ENCODE assay signal across 8 cellular contexts in the genomic region with DNA sequence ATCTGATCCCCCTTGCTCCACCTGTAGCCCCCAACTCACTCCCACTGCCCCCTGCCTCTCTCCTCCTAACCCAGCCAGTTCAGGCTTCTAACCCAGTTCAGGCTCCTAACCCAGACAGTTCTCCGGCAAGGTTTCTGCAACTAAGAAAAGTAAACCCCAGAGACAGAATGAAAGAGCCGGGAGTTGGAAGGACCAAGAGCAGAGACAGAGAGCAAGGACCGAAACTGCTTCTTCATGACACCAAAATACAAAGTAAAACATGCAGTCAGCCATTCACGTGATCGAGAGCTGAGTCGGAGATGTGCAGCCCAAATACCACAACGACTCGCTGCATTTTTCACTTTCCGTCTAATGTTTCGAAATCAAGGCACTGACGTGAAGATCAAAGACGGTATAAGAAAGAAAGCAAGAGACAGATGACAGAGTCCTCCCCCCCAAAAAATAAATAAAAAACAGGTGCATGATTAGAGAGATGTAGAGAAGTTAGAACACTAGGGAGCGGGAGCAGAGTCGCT. TPM values are rescaled to one million over a fixed set of nuclear protein-coding genes. Genes with fewer than 3 reads are reported as not detected.
DNase-seq lines count a peak whose midpoint lies in the region; ATAC-seq, FAIRE-seq and TF ChIP-seq lines count a peak whose summit lies in the region.

No MANE protein-coding gene starts in this region.

- no peak for DNase-seq in right cardiac atrium
- no peak for DNase-seq in cardiac septum (ENCODE audit: low spot score)
- peak; percentile 86 for DNase-seq in Jurkat, Clone E6-1 (ENCODE audit: low read depth, low spot score)
- peak; percentile 72 for DNase-seq in activated T-helper 1 cell treated with anti-CD3 and anti-CD28 coated beads, Interleukin-12 subunit alpha, Interleukin-12 subunit beta, Interleukin-2, Interleukin-4 antibody, amounts not matched to agents 30 ng/mL and 10 ng/mL and 1 ng/mL, durations not matched to agents 14 hours and 24 hours and 36 hours (ENCODE audit: low spot score)
- no peak for DNase-seq in lower lobe of right lung
- no peak for DNase-seq in suprapubic skin (ENCODE audit: low spot score in 2 of 2)
- DNase-seq in pancreas: no peak
- no peak for DNase-seq in OCI-M1 (lab: John Stamatoyannopoulos, UW)

- peaks cover 79% of the 10 kb centered on the region for H3K4me1 Mint-ChIP-seq in activated T-helper 1 cell treated with anti-CD3 and anti-CD28 coated beads, Interleukin-12 subunit alpha, Interleukin-12 subunit beta, Interleukin-2, Interleukin-4 antibody, amounts not matched to agents 30 ng/mL and 10 ng/mL and 1 ng/mL, durations not matched to agents 14 hours and 24 hours and 36 hours (ENCODE audit: low read depth)

- ATAC-seq in right cardiac atrium (no peak), lower lobe of right lung (peak in 1 of 2 donors; percentile 9), pancreas (no peak)

- H3K4me3 ChIP-seq in right cardiac atrium (ENCODE audit: low read length): peak overlapping the region; percentile 52
- H3K4me3 ChIP-seq in Jurkat, Clone E6-1 (ENCODE audit: low read length): peak overlapping the region; percentile 55
- H3K4me3 ChIP-seq in lower lobe of right lung: peak overlapping the region; percentile 65
- peak overlapping the region; percentile 51 for H3K4me3 ChIP-seq in suprapubic skin
- H3K4me3 ChIP-seq in pancreas: peak overlapping the region in 2 of 4 donors; percentile 43 to 58

- H3K36me3 Mint-ChIP-seq in activated T-helper 1 cell treated with anti-CD3 and anti-CD28 coated beads, Interleukin-12 subunit alpha, Interleukin-12 subunit beta, Interleukin-2, Interleukin-4 antibody, amounts not matched to agents 30 ng/mL and 10 ng/mL and 1 ng/mL, durations not matched to agents 14 hours and 24 hours and 36 hours (ENCODE audit: low read depth): peaks cover 55% of the 10 kb centered on the region

- H3K27ac ChIP-seq in right cardiac atrium (ENCODE audit: low read length) (peak overlapping the region; percentile 35), lower lobe of right lung (peak overlapping the region; percentile 87), suprapubic skin (peak overlapping the region; percentile 83), pancreas (peak overlapping the region in 2 of 4 donors; percentile 62 to 67)

- H3K27me3 ChIP-seq in right cardiac atrium (ENCODE audit: control insufficient read depth, insufficient read depth): no peaks in the 10 kb centered on the region
- H3K27me3 ChIP-seq in lower lobe of right lung (ENCODE audit: low read depth): peaks cover 20% of the 10 kb centered on the region
- H3K27me3 ChIP-seq in suprapubic skin: peaks cover 8% of the 10 kb centered on the region
- no peaks in the 10 kb centered on the region for H3K27me3 ChIP-seq in pancreas

- H3K9me3 ChIP-seq in right cardiac atrium (ENCODE audit: control insufficient read depth, low read length) (no peaks in the 10 kb centered on the region), lower lobe of right lung (no peaks in the 10 kb centered on the region), suprapubic skin (no peaks in the 10 kb centered on the region), pancreas (no peaks in the 10 kb centered on the region)

- no peaks in the 10 kb centered on the region for H3K27me3 Mint-ChIP-seq in activated T-helper 1 cell treated with anti-CD3 and anti-CD28 coated beads, Interleukin-12 subunit alpha, Interleukin-12 subunit beta, Interleukin-2, Interleukin-4 antibody, amounts not matched to agents 30 ng/mL and 10 ng/mL and 1 ng/mL, durations not matched to agents 14 hours and 24 hours and 36 hours (ENCODE audit: insufficient read depth)

- peak overlapping the region; percentile 86 for H3K27ac Mint-ChIP-seq in activated T-helper 1 cell treated with anti-CD3 and anti-CD28 coated beads, Interleukin-12 subunit alpha, Interleukin-12 subunit beta, Interleukin-2, Interleukin-4 antibody, amounts not matched to agents 30 ng/mL and 10 ng/mL and 1 ng/mL, durations not matched to agents 14 hours and 24 hours and 36 hours

- no peak for FAIRE-seq in pancreas (lab: Jason Lieb, UNC)

- H3K36me3 ChIP-seq in lower lobe of right lung (peaks cover 18% of the 10 kb centered on the region), suprapubic skin (no peaks in the 10 kb centered on the region), pancreas (no peaks in the 10 kb centered on the region)

- no peak for TF ChIP-seq CTCF in lower lobe of right lung (IDR thresholded peaks at IDR 0.05)
- no peak for TF ChIP-seq CTCF in suprapubic skin (IDR thresholded peaks at IDR 0.05)
- TF ChIP-seq CTCF in pancreas (IDR thresholded peaks at IDR 0.05): no peak

- intact Hi-C loops in right cardiac atrium (cut with DNase I) (no loop called here), cardiac septum (cut with DNase I) (no loop called here), lower lobe of right lung (cut with DNase I) (no loop called here), pancreas (cut with DNase I) (no loop called here)
- intact Hi-C loops in activated T-helper 1 cell treated with anti-CD3 and anti-CD28 coated beads, Interleukin-12 subunit alpha, Interleukin-12 subunit beta, Interleukin-2, Interleukin-4 antibody, amounts not matched to agents 30 ng/mL and 10 ng/mL and 1 ng/mL, durations not matched to agents 14 hours and 24 hours and 36 hours (cut with micrococcal nuclease): loop anchor here (1.0 to 5.0 kb wide), 13 partner anchors 13 to 755 kb away; a partner anchor contains a TSS

- WGBS in right cardiac atrium: 73% methylated on average over 14 of the region's 14 CpGs
- WGBS in suprapubic skin: 55% methylated on average over 14 of the region's 14 CpGs
- 60 to 67% methylated on average over 14 of the region's 14 CpGs for WGBS in pancreas, 2 donors

- no peaks in the 10 kb centered on the region for H3K4me1 ChIP-seq in right cardiac atrium (ENCODE audit: control insufficient read depth, insufficient read depth, low read length)
- peaks cover 28% of the 10 kb centered on the region for H3K4me1 ChIP-seq in lower lobe of right lung
- H3K4me1 ChIP-seq in suprapubic skin: peaks cover 28% of the 10 kb centered on the region
- no peaks in the 10 kb centered on the region for H3K4me1 ChIP-seq in pancreas

- peak overlapping the region; percentile 89 for H3K4me3 Mint-ChIP-seq in activated T-helper 1 cell treated with anti-CD3 and anti-CD28 coated beads, Interleukin-12 subunit alpha, Interleukin-12 subunit beta, Interleukin-2, Interleukin-4 antibody, amounts not matched to agents 30 ng/mL and 10 ng/mL and 1 ng/mL, durations not matched to agents 14 hours and 24 hours and 36 hours

- no peaks in the 10 kb centered on the region for H3K9me3 Mint-ChIP-seq in activated T-helper 1 cell treated with anti-CD3 and anti-CD28 coated beads, Interleukin-12 subunit alpha, Interleukin-12 subunit beta, Interleukin-2, Interleukin-4 antibody, amounts not matched to agents 30 ng/mL and 10 ng/mL and 1 ng/mL, durations not matched to agents 14 hours and 24 hours and 36 hours

- TF ChIP-seq EP300 in suprapubic skin (IDR thresholded peaks at IDR 0.05): no peak

- TF ChIP-seq POLR2A in suprapubic skin (IDR thresholded peaks at IDR 0.05): no peak

RNA-seq across cellular contexts. Expression of a gene that starts 0.8 kb away (rescaled TPM):
- total RNA-seq in right cardiac atrium (10 to 100 TPM in 3 of 4 donors, 1 to 10 TPM in 1; 8.3 to 18.5 (median 11.6) TPM), cardiac septum (3.0 TPM), lower lobe of right lung (37.7 TPM), suprapubic skin (1 to 10 TPM; 2.9 to 7.2 (median 4.4) TPM), pancreas (10 to 100 TPM in 1 of 6 donors, 1 to 10 TPM in 3, under 1 TPM in 2; 0.60 to 15.5 (median 4.0) TPM)
- polyA plus RNA-seq in right cardiac atrium (3.1 TPM), pancreas (1 to 10 TPM; 1.8 to 2.4 TPM)
- polyA plus RNA-seq in Jurkat, Clone E6-1 (2012; ENCODE audit: insufficient read depth, insufficient read length): 0.88 TPM
- total RNA-seq in activated T-helper 1 cell treated with anti-CD3 and anti-CD28 coated beads, Interleukin-12 subunit alpha, Interleukin-12 subunit beta, Interleukin-2, Interleukin-4 antibody, amounts not matched to agents 30 ng/mL and 10 ng/mL and 1 ng/mL, durations not matched to agents 14 hours and 24 hours and 36 hours: 87.8 and 88.3 TPM in 2 replicates

RNA-seq across cellular contexts. Expression of a gene that starts 57.8 kb away (rescaled TPM):
- total RNA-seq in right cardiac atrium (under 1 TPM in 1 of 4 donors, not detected in 3; 0.11 TPM), cardiac septum (not detected), lower lobe of right lung (7.0 TPM), suprapubic skin (10 to 100 TPM; 24.7 to 92.0 (median 73.1) TPM), pancreas (1 to 10 TPM; 1.4 to 8.2 (median 2.0) TPM)
- polyA plus RNA-seq in right cardiac atrium (0.07 TPM), pancreas (1 to 10 TPM; 3.2 TPM)
- not detected for polyA plus RNA-seq in Jurkat, Clone E6-1 (2012; ENCODE audit: insufficient read depth, insufficient read length)
- 1.2 and 1.5 TPM in 2 replicates for total RNA-seq in activated T-helper 1 cell treated with anti-CD3 and anti-CD28 coated beads, Interleukin-12 subunit alpha, Interleukin-12 subunit beta, Interleukin-2, Interleukin-4 antibody, amounts not matched to agents 30 ng/mL and 10 ng/mL and 1 ng/mL, durations not matched to agents 14 hours and 24 hours and 36 hours

Comparison
In these comparisons a context has a peak if more than half of its experiments do, and no peak if none do; other contexts are left out.
1. DNase-seq: peak in Jurkat, Clone E6-1 (single experiment) and activated T-helper 1 cell treated with anti-CD3 and anti-CD28 coated beads, Interleukin-12 subunit alpha, Interleukin-12 subunit beta, Interleukin-2, Interleukin-4 antibody, amounts not matched to agents 30 ng/mL and 10 ng/mL and 1 ng/mL, durations not matched to agents 14 hours and 24 hours and 36 hours (single experiment); none in right cardiac atrium (0 of 3), cardiac septum (single experiment), lower lobe of right lung (single experiment), suprapubic skin (0 of 2), pancreas (0 of 6) and OCI-M1 (single experiment).